8 cellular contexts compared by ENCODE assay signal in genomic region chr4:30718021-30718888, GRCh38. TPM values are rescaled to one million over a fixed set of nuclear protein-coding genes. Genes with fewer than 3 reads are reported as not detected.
DNase-seq lines count a peak whose midpoint lies in the region; FAIRE-seq and TF ChIP-seq lines count a peak whose summit lies in the region.

No MANE protein-coding gene starts in this region.

- H3K36me3 ChIP-seq in ACC112 (ENCODE audit: insufficient read depth, low read length) (no peaks in the 10 kb centered on the region), cardiac muscle cell (no peaks in the 10 kb centered on the region), parathyroid adenoma (ENCODE audit: control insufficient read depth, insufficient read depth, low read length) (no peaks in the 10 kb centered on the region)

- H2AFZ ChIP-seq in ACC112 (ENCODE audit: low read length, unreplicated experiment), result peak overlapping the region; percentile 90
- H2AFZ ChIP-seq in parathyroid adenoma, result no peak overlapping the region

- no peak for FAIRE-seq in GM12892 (lab: Jason Lieb, UNC)

- H3K4me3 Mint-ChIP-seq in activated CD4-positive, alpha-beta memory T cell treated with anti-CD3 and anti-CD28 coated beads, Interleukin-2, amount 10 ng/mL, durations not matched to agents 7 days and 5 days, result no peak overlapping the region

- H3K9ac ChIP-seq in parathyroid adenoma, result no peak overlapping the region

- H3K4me3 ChIP-seq in ACC112 (ENCODE audit: low read depth, low read length) (peak overlapping the region; percentile 84), cardiac muscle cell (peak overlapping the region; percentile 92), parathyroid adenoma (ENCODE audit: low read depth, low read length) (peak overlapping the region; percentile 51)

- H3K27ac Mint-ChIP-seq in activated CD4-positive, alpha-beta memory T cell treated with anti-CD3 and anti-CD28 coated beads, Interleukin-2, amount 10 ng/mL, durations not matched to agents 7 days and 5 days, result peak overlapping the region; percentile 51

- DNase-seq in GM12892 (ENCODE audit: insufficient read length), result peak; percentile 8
- no peak for DNase-seq in activated CD4-positive, alpha-beta memory T cell treated with anti-CD3 and anti-CD28 coated beads, Interleukin-2, amount 10 ng/mL, durations not matched to agents 7 days and 5 days
- peak; percentile 24 to 80 for DNase-seq in cardiac muscle cell (ENCODE audit: low read depth in 1 of 2, low spot score in 1 of 2)
- no peak for DNase-seq in germinal center (ENCODE audit: low spot score)
- no peak for DNase-seq in MV-4-11 (lab: John Stamatoyannopoulos, UW)
- no peak for DNase-seq in DMS79 (lab: John Stamatoyannopoulos, UW)

- H3K9me3 Mint-ChIP-seq in activated CD4-positive, alpha-beta memory T cell treated with anti-CD3 and anti-CD28 coated beads, Interleukin-2, amount 10 ng/mL, durations not matched to agents 7 days and 5 days, result peaks cover 2% of the 10 kb centered on the region

- H3K4me1 ChIP-seq in ACC112 (ENCODE audit: control insufficient read depth, insufficient read depth, low read length, unreplicated experiment) (peaks cover 3% of the 10 kb centered on the region), cardiac muscle cell (ENCODE audit: low read depth) (peaks cover 3% of the 10 kb centered on the region), parathyroid adenoma (no peaks in the 10 kb centered on the region)

- H3K27me3 ChIP-seq in ACC112 (ENCODE audit: insufficient read depth, low read length), result no peaks in the 10 kb centered on the region
- no peaks in the 10 kb centered on the region for H3K27me3 ChIP-seq in cardiac muscle cell
- H3K27me3 ChIP-seq in parathyroid adenoma (ENCODE audit: control insufficient read depth, insufficient read depth, low read length), result no peaks in the 10 kb centered on the region

- peaks cover 12% of the 10 kb centered on the region for H3K36me3 Mint-ChIP-seq in activated CD4-positive, alpha-beta memory T cell treated with anti-CD3 and anti-CD28 coated beads, Interleukin-2, amount 10 ng/mL, durations not matched to agents 7 days and 5 days (ENCODE audit: low read depth)

- no peak for TF ChIP-seq POLR2A in GM12892 (IDR thresholded peaks at IDR 0.05; ENCODE audit: low read depth, low read length)

- H3K9me3 ChIP-seq in cardiac muscle cell (ENCODE audit: low read depth), result no peaks in the 10 kb centered on the region
- H3K9me3 ChIP-seq in parathyroid adenoma (ENCODE audit: control insufficient read depth, low read length), result no peaks in the 10 kb centered on the region

- H3K27me3 Mint-ChIP-seq in activated CD4-positive, alpha-beta memory T cell treated with anti-CD3 and anti-CD28 coated beads, Interleukin-2, amount 10 ng/mL, durations not matched to agents 7 days and 5 days, result peaks cover 57% of the 10 kb centered on the region

- CTCF ChIA-PET in activated CD4-positive, alpha-beta memory T cell treated with anti-CD3 and anti-CD28 coated beads, Interleukin-2, amount 10 ng/mL, durations not matched to agents 7 days and 5 days (lab: Charles Lee), result no interaction called here

- POLR2A ChIA-PET in activated CD4-positive, alpha-beta memory T cell treated with anti-CD3 and anti-CD28 coated beads, Interleukin-2, amount 10 ng/mL, durations not matched to agents 7 days and 5 days (lab: Charles Lee), result no interaction called here

- peak overlapping the region; percentile 90 for H3K4me2 ChIP-seq in parathyroid adenoma (ENCODE audit: low read length)

- H3K79me2 ChIP-seq in ACC112 (ENCODE audit: control insufficient read depth, insufficient read depth, low read length, unreplicated experiment), result peaks cover 13% of the 10 kb centered on the region
- H3K79me2 ChIP-seq in parathyroid adenoma, result no peaks in the 10 kb centered on the region

- H3K27ac ChIP-seq in ACC112 (ENCODE audit: low read depth, low read length) (peak overlapping the region; percentile 41), cardiac muscle cell (peak overlapping the region; percentile 88), parathyroid adenoma (no peak overlapping the region)

- TF ChIP-seq CTCF in cardiac muscle cell (IDR thresholded peaks at IDR 0.05; ENCODE audit: low read depth, low read length) (no peak), parathyroid adenoma (IDR thresholded peaks at IDR 0.05) (no peak)

- H3K4me1 Mint-ChIP-seq in activated CD4-positive, alpha-beta memory T cell treated with anti-CD3 and anti-CD28 coated beads, Interleukin-2, amount 10 ng/mL, durations not matched to agents 7 days and 5 days, result peaks cover 29% of the 10 kb centered on the region

RNA-seq across cellular contexts. Expression of gene PCDH7, which starts 1.9 kb away (rescaled TPM):
- polyA plus RNA-seq in GM12892 (2012; ENCODE audit: missing spikeins), result not detected
- total RNA-seq in activated CD4-positive, alpha-beta memory T cell treated with anti-CD3 and anti-CD28 coated beads, Interleukin-2, amount 10 ng/mL, durations not matched to agents 7 days and 5 days, result not detected
- 146 and 206 TPM in 2 replicates for total RNA-seq in cardiac muscle cell
- polyA plus RNA-seq in cardiac muscle cell, result 56.2 and 79.7 TPM in 2 replicates

Comparison
In these comparisons a context has a peak if more than half of its experiments do, and no peak if none do; other contexts are left out.
1. DNase-seq: peak in GM12892 (single experiment) and cardiac muscle cell (2 of 2); none in activated CD4-positive, alpha-beta memory T cell treated with anti-CD3 and anti-CD28 coated beads, Interleukin-2, amount 10 ng/mL, durations not matched to agents 7 days and 5 days (single experiment), germinal center (single experiment), MV-4-11 (single experiment) and DMS79 (single experiment).
2. RNA of gene PCDH7, which starts 1.9 kb away (total RNA-seq): 146 to 206 TPM in cardiac muscle cell; not detected in activated CD4-positive, alpha-beta memory T cell treated with anti-CD3 and anti-CD28 coated beads, Interleukin-2, amount 10 ng/mL, durations not matched to agents 7 days and 5 days; every median in the first group is over 100 times any median in the second.
3. Peak in every context shown above with its lines, with median percentiles within 50 percentile points of each other: H3K4me3 ChIP-seq.